ENCODE assay signal across 8 cellular contexts in genomic region chr11:2699531-2700414, GRCh38. TPM values are rescaled to one million over a fixed set of nuclear protein-coding genes. Genes with fewer than 3 reads are reported as not detected.
DNase-seq lines count a peak whose midpoint lies in the region; ATAC-seq and TF ChIP-seq lines count a peak whose summit lies in the region.

Gene KCNQ1OT1, minus strand, starts transcription at chr11:2699994.

- CTCF ChIA-PET in OCI-LY7 (lab: Charles Lee; ENCODE audit: unreplicated experiment), result no interaction called here

- WGBS in esophagus, 2 donors, result 47 to 50% methylated on average over 91 to 98 of the region's 98 CpGs

- peaks cover 16% of the 10 kb centered on the region; the same call in 1 of the 2 replicates for H3K79me2 ChIP-seq in OCI-LY7 (ENCODE audit: insufficient read depth, low read depth, low read length)

- peak within 1 kb of the TSS; percentile 47; the same call in 1 of the 2 replicates for H2AFZ ChIP-seq in OCI-LY7 (ENCODE audit: low read length)

- H4K20me1 ChIP-seq in OCI-LY7 (ENCODE audit: insufficient read depth, low read length), result 0 out of 2 replicates have a peak, but pooled peaks cover 4% of the 10 kb centered on the region

- intact Hi-C loops in OCI-LY7 (cut with micrococcal nuclease; ENCODE audit: unreplicated experiment), result no loop called here

- H3K9me3 ChIP-seq in HUES6 (ENCODE audit: control insufficient read depth, insufficient read depth, low read depth, low read length), result no peaks in the 10 kb centered on the region
- no peaks in the 10 kb centered on the region for H3K9me3 ChIP-seq in OCI-LY7 (ENCODE audit: low read length)
- no peaks in the 10 kb centered on the region for H3K9me3 ChIP-seq in esophagus (ENCODE audit: control insufficient read depth in 2 of 2, insufficient read depth in 1 of 2, low read depth in 1 of 2, low read length in 1 of 2)
- H3K9me3 ChIP-seq in muscle layer of colon (ENCODE audit: low read length), result no peaks in the 10 kb centered on the region

- H3K9ac ChIP-seq in HUES6 (ENCODE audit: low read length) (peak within 1 kb of the TSS; percentile 84), muscle layer of colon (ENCODE audit: low read length) (peak within 1 kb of the TSS; percentile 46)

- TF ChIP-seq CTCF in OCI-LY7 (conservative IDR thresholded peaks at IDR 0.05; ENCODE audit: low read length), result 0 out of 2 replicates have a peak, but pooled peaks have one; percentile 14

- H3K4me3 ChIP-seq in HUES6 (ENCODE audit: low read depth, low read length) (peak within 1 kb of the TSS; percentile 75), OCI-LY7 (ENCODE audit: low read depth, low read length, poor library complexity, severe bottlenecking) (peak within 1 kb of the TSS; percentile 71), esophagus (ENCODE audit: low read depth in 1 of 2, low read length in 2 of 2) (peak within 1 kb of the TSS; percentile 57 to 77), muscle layer of colon (ENCODE audit: low read depth in 1 of 2, low read length in 2 of 2) (peak within 1 kb of the TSS; percentile 61 to 83)

- H3K36me3 ChIP-seq in HUES6 (ENCODE audit: control insufficient read depth, insufficient read depth, low read length), result no peaks in the 10 kb centered on the region
- no peaks in the 10 kb centered on the region for H3K36me3 ChIP-seq in OCI-LY7 (ENCODE audit: insufficient read depth, low read length)
- no peaks in the 10 kb centered on the region for H3K36me3 ChIP-seq in esophagus (ENCODE audit: control insufficient read depth in 2 of 2, insufficient read depth in 2 of 2, low read length in 1 of 2)
- H3K36me3 ChIP-seq in muscle layer of colon (ENCODE audit: insufficient read depth, low read length), result no peaks in the 10 kb centered on the region

- peak within 1 kb of the TSS; percentile 76 for H3K4me2 ChIP-seq in OCI-LY7 (ENCODE audit: low read length)

- DNase-seq in DMS 273 (lab: John Stamatoyannopoulos, UW; ENCODE audit: unreplicated experiment) (peak; percentile 87), OCI-LY7 (ENCODE audit: low spot score) (peak; percentile 91)
- DNase-seq in activated T-cell treated with anti-CD3 and anti-CD28 coated beads, Interleukin-2, amount 50 U/mL, for 1 hour, result peak; percentile 84
- DNase-seq in stimulated activated CD8-positive, alpha-beta memory T cell treated with anti-CD3 and anti-CD28 coated beads, Interleukin-4, amount 100 ng/mL, for 48 hours, result peak; percentile 84

- H3K27ac ChIP-seq in HUES6 (ENCODE audit: low read depth, low read length), result peak within 1 kb of the TSS; percentile 68; the same call in 1 of the 2 replicates
- peak within 1 kb of the TSS; percentile 63 for H3K27ac ChIP-seq in OCI-LY7 (ENCODE audit: low read depth, low read length, poor library complexity, severe bottlenecking)
- peak within 1 kb of the TSS; percentile 79 to 84 for H3K27ac ChIP-seq in esophagus (ENCODE audit: low read depth in 2 of 2, low read length in 1 of 2)
- H3K27ac ChIP-seq in muscle layer of colon (ENCODE audit: low read depth, low read length), result peak within 1 kb of the TSS; percentile 92

- BruUV-seq in OCI-LY7 (replicated peaks; lab: Mats Ljungman, UMichigan), result no TSS peak

- POLR2A ChIA-PET in OCI-LY7 (lab: Charles Lee), result no interaction called here

- peak; percentile 87 for ATAC-seq in GM21423 (IDR thresholded peaks at IDR 0.05; ENCODE audit: unreplicated experiment)

- H3K9me2 ChIP-seq in OCI-LY7 (ENCODE audit: insufficient read depth, low read length), result no peaks in the 10 kb centered on the region

- H3K4me1 ChIP-seq in HUES6 (ENCODE audit: control insufficient read depth, insufficient read depth, low read length), result peaks cover 50% of the 10 kb centered on the region
- peaks cover 44% of the 10 kb centered on the region for H3K4me1 ChIP-seq in OCI-LY7 (ENCODE audit: insufficient read depth, low read length, poor library complexity, severe bottlenecking)
- H3K4me1 ChIP-seq in esophagus (ENCODE audit: control insufficient read depth in 2 of 2, insufficient read depth in 2 of 2, low read length in 1 of 2), result no peaks in the 10 kb centered on the region
- peaks cover 8% of the 10 kb centered on the region for H3K4me1 ChIP-seq in muscle layer of colon (ENCODE audit: insufficient read depth, low read length)

- peaks cover 38% of the 10 kb centered on the region for H3K27me3 ChIP-seq in HUES6 (ENCODE audit: control insufficient read depth, insufficient read depth, low read length)
- H3K27me3 ChIP-seq in esophagus (ENCODE audit: control insufficient read depth in 1 of 2, insufficient read depth in 2 of 2, low read length in 2 of 2), result no peaks in the 10 kb centered on the region
- no peaks in the 10 kb centered on the region for H3K27me3 ChIP-seq in muscle layer of colon (ENCODE audit: control insufficient read depth in 1 of 2, insufficient read depth in 2 of 2, low read length in 2 of 2)

RNA-seq across cellular contexts. Expression of gene KCNQ1OT1, which starts in this region (rescaled TPM):
- 2.5 and 2.9 TPM in 2 replicates for total RNA-seq in OCI-LY7 (2014; rRNA removed; shearing (Covaris generic))
- 3.4 TPM in 2 replicates for total RNA-seq in OCI-LY7 (2022)
- under 1 TPM; 0.04 to 0.51 TPM for polyA plus RNA-seq in esophagus

Comparison
In these comparisons a context has a peak if more than half of its experiments do, and no peak if none do; other contexts are left out.
1. Peak in every context shown above with its lines: DNase-seq, ATAC-seq, H3K4me3 ChIP-seq and H3K27ac ChIP-seq.